Comparison of ENCODE assay signal across 8 cellular contexts in genomic region chr7:115477193-115477651, GRCh38.
DNase-seq lines count a peak whose midpoint lies in the region; ATAC-seq and FAIRE-seq lines count a peak whose summit lies in the region.

No MANE protein-coding gene starts in this region.

- H3K36me3 ChIP-seq in endocrine pancreas (ENCODE audit: control insufficient read depth, insufficient read depth, low read length): no peaks in the 10 kb centered on the region
- no peaks in the 10 kb centered on the region for H3K36me3 ChIP-seq in mucosa of rectum (ENCODE audit: control insufficient read depth in 2 of 2, insufficient read depth in 2 of 2, low read length in 2 of 2)

- no peak for FAIRE-seq in HTR-8/SVneo (lab: Jason Lieb, UNC)

- peaks cover 29% of the 10 kb centered on the region for H3K27me3 Mint-ChIP-seq in IgD-negative memory B cell

- H3K4me1 Mint-ChIP-seq in IgD-negative memory B cell: peaks cover 5 to 8% (median 6%) of the 10 kb centered on the region in 3 donors

- H3K27me3 ChIP-seq in endocrine pancreas (ENCODE audit: control insufficient read depth, insufficient read depth, low read length) (no peaks in the 10 kb centered on the region), mucosa of rectum (ENCODE audit: control insufficient read depth in 2 of 2, insufficient read depth in 2 of 2, low read length in 2 of 2) (peaks cover 2 to 4% of the 10 kb centered on the region in 2 donors)

- peak; percentile 80 for DNase-seq in ACHN
- DNase-seq in HTR-8/SVneo (ENCODE audit: insufficient read length, low spot score): no peak
- no peak for DNase-seq in G401 (ENCODE audit: low spot score)

- H3K4me1 ChIP-seq in endocrine pancreas (ENCODE audit: control insufficient read depth, insufficient read depth, low read length): no peaks in the 10 kb centered on the region
- peaks cover 0 to 3% of the 10 kb centered on the region in 2 donors for H3K4me1 ChIP-seq in mucosa of rectum (ENCODE audit: control insufficient read depth in 2 of 2, insufficient read depth in 2 of 2, low read length in 2 of 2)

- no peaks in the 10 kb centered on the region for H3K9me3 ChIP-seq in endocrine pancreas (ENCODE audit: control insufficient read depth, low read length)
- no peaks in the 10 kb centered on the region for H3K9me3 ChIP-seq in mucosa of rectum (ENCODE audit: control insufficient read depth in 2 of 2, low read length in 2 of 2)

- no peaks in the 10 kb centered on the region for H3K36me3 Mint-ChIP-seq in IgD-negative memory B cell

- no peak overlapping the region for H3K27ac Mint-ChIP-seq in IgD-negative memory B cell

- H3K9me3 Mint-ChIP-seq in IgD-negative memory B cell: no peaks in the 10 kb centered on the region

- peak overlapping the region; percentile 21 to 87 (median 66) for H3K4me3 Mint-ChIP-seq in IgD-negative memory B cell

- no peak for ATAC-seq in HG03378 (IDR thresholded peaks at IDR 0.05; ENCODE audit: unreplicated experiment)
- ATAC-seq in GM19397 (IDR thresholded peaks at IDR 0.05; ENCODE audit: unreplicated experiment): no peak

- in situ Hi-C loops in ACHN (cut with HindIII; ENCODE audit: low pct_ligation_motif_present, low pct_unique_long_range_greater_than_20kb, low sequenced_read_pairs): no loop called here
- in situ Hi-C loops in G401 (cut with HindIII; ENCODE audit: low sequenced_read_pairs): no loop called here

- peak overlapping the region; percentile 50 for H3K4me3 ChIP-seq in endocrine pancreas (ENCODE audit: control insufficient read depth, insufficient read depth, low read length)
- H3K4me3 ChIP-seq in mucosa of rectum (ENCODE audit: low read length in 2 of 2): peak overlapping the region; percentile 51

- no peak overlapping the region for H3K27ac ChIP-seq in mucosa of rectum (ENCODE audit: low read depth in 2 of 2, low read length in 2 of 2)

- H3K9ac ChIP-seq in endocrine pancreas (ENCODE audit: control insufficient read depth, insufficient read depth, low read length): no peak overlapping the region
- peak overlapping the region in 1 of 2 donors; percentile 47 for H3K9ac ChIP-seq in mucosa of rectum (ENCODE audit: low read depth in 1 of 2, low read length in 2 of 2)
